1 cellular context compared by ENCODE assay signal in the genomic region with DNA sequence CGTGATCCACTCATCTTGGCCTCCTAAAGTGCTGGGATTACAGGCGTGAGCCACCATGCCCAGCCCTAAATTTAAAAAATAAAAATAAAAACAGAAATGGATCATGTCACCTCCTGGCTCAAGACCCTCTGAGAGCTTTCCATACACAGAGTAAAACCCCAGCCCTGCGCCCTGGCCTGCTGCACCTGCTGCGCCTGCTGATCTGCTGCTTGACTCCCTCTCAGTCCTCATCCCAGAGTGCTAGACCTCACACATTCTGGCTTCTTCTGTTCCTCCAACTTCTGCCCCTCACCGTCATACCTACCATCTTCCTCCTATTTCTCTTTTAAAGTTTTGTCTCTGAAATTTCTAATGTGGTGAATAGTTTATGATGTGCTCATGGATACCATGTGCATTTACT.
TF ChIP-seq lines count a peak whose summit lies in the region.

No MANE protein-coding gene starts in this region.

TF ChIP-seq in neural cell, 6 proteins besides CTCF, POLR2A, EP300 and RAD21 (continued from another document):
- TF ChIP-seq, protein P1, sequence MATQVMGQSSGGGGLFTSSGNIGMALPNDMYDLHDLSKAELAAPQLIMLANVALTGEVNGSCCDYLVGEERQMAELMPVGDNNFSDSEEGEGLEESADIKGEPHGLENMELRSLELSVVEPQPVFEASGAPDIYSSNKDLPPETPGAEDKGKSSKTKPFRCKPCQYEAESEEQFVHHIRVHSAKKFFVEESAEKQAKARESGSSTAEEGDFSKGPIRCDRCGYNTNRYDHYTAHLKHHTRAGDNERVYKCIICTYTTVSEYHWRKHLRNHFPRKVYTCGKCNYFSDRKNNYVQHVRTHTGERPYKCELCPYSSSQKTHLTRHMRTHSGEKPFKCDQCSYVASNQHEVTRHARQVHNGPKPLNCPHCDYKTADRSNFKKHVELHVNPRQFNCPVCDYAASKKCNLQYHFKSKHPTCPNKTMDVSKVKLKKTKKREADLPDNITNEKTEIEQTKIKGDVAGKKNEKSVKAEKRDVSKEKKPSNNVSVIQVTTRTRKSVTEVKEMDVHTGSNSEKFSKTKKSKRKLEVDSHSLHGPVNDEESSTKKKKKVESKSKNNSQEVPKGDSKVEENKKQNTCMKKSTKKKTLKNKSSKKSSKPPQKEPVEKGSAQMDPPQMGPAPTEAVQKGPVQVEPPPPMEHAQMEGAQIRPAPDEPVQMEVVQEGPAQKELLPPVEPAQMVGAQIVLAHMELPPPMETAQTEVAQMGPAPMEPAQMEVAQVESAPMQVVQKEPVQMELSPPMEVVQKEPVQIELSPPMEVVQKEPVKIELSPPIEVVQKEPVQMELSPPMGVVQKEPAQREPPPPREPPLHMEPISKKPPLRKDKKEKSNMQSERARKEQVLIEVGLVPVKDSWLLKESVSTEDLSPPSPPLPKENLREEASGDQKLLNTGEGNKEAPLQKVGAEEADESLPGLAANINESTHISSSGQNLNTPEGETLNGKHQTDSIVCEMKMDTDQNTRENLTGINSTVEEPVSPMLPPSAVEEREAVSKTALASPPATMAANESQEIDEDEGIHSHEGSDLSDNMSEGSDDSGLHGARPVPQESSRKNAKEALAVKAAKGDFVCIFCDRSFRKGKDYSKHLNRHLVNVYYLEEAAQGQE (IDR thresholded peaks at IDR 0.05; ENCODE audit: borderline replicate concordance) = no peak
